In genomic region chr12:92558806-92559205, GRCh38 we compare ENCODE assay signal across 18 cellular contexts.
DNase-seq lines count a peak whose midpoint lies in the region; ATAC-seq lines count a peak whose summit lies in the region.
"Had no signal": no experiment of that assay in that cellular context is flagged by ENCODE, and none has a peak within 500 bp of the region (broad histone marks: within the 10 kb centered on the region; RNA-seq: fewer than 3 reads in every experiment).

No MANE protein-coding gene starts in this region.

- no peak overlapping the region for H3K4me3 Mint-ChIP-seq in activated CD4-positive, alpha-beta T cell treated with anti-CD3 and anti-CD28 coated beads, Interleukin-2, amount 10 ng/mL, durations not matched to agents 7 days and 5 days
- H3K4me3 Mint-ChIP-seq in activated T-helper 1 cell treated with anti-CD3 and anti-CD28 coated beads, Interleukin-12 subunit alpha, Interleukin-12 subunit beta, Interleukin-2, Interleukin-4 antibody, amounts not matched to agents 30 ng/mL and 10 ng/mL and 1 ng/mL, durations not matched to agents 14 hours and 24 hours and 36 hours = peak overlapping the region; percentile 52
- H3K4me3 Mint-ChIP-seq: activated naive CD4-positive, alpha-beta T cell treated with anti-CD3 and anti-CD28 coated beads, Interleukin-2, amount 10 ng/mL, durations not matched to agents 7 days and 5 days had no signal

- no peak overlapping the region for H3K4me2 ChIP-seq in mesenchymal stem cell (ENCODE audit: low read length, poor library complexity, severe bottlenecking)

- peaks cover 19% of the 10 kb centered on the region for H3K36me3 Mint-ChIP-seq in activated CD4-positive, alpha-beta T cell treated with anti-CD3 and anti-CD28 coated beads, Interleukin-2, amount 10 ng/mL, durations not matched to agents 7 days and 5 days (ENCODE audit: low read depth)
- H3K36me3 Mint-ChIP-seq in activated T-helper 1 cell treated with anti-CD3 and anti-CD28 coated beads, Interleukin-12 subunit alpha, Interleukin-12 subunit beta, Interleukin-2, Interleukin-4 antibody, amounts not matched to agents 30 ng/mL and 10 ng/mL and 1 ng/mL, durations not matched to agents 14 hours and 24 hours and 36 hours (ENCODE audit: low read depth) = peaks cover 22% of the 10 kb centered on the region
- H3K36me3 Mint-ChIP-seq: naive B cell had no signal

- H3K27me3 ChIP-seq in mesenchymal stem cell (ENCODE audit: control insufficient read depth in 1 of 2, insufficient read depth in 1 of 2, low read length in 2 of 2) = no peaks in the 10 kb centered on the region
- H3K27me3 ChIP-seq: colonic mucosa, sigmoid colon, SJCRH30, transverse colon had no signal

- WGBS in mesenchymal stem cell = 75% methylated on average over 1 of the region's 2 CpGs

- no peak overlapping the region for H4K91ac ChIP-seq in mesenchymal stem cell (ENCODE audit: low read length)

- H2BK12ac ChIP-seq in mesenchymal stem cell (ENCODE audit: low read length in 2 of 2) = no peak overlapping the region

- H3K79me1 ChIP-seq in mesenchymal stem cell (replicated peaks; ENCODE audit: low read length, poor library complexity, severe bottlenecking) = no peaks in the 10 kb centered on the region

- H3K23ac ChIP-seq in mesenchymal stem cell (ENCODE audit: low read length in 2 of 2) = no peak overlapping the region

- H3K9me3 Mint-ChIP-seq in activated CD4-positive, alpha-beta T cell treated with anti-CD3 and anti-CD28 coated beads, Interleukin-2, amount 10 ng/mL, durations not matched to agents 7 days and 5 days = peaks cover 26% of the 10 kb centered on the region
- H3K9me3 Mint-ChIP-seq in activated T-helper 1 cell treated with anti-CD3 and anti-CD28 coated beads, Interleukin-12 subunit alpha, Interleukin-12 subunit beta, Interleukin-2, Interleukin-4 antibody, amounts not matched to agents 30 ng/mL and 10 ng/mL and 1 ng/mL, durations not matched to agents 14 hours and 24 hours and 36 hours = peaks cover 25% of the 10 kb centered on the region

- intact Hi-C loops in activated T-helper 1 cell treated with anti-CD3 and anti-CD28 coated beads, Interleukin-12 subunit alpha, Interleukin-12 subunit beta, Interleukin-2, Interleukin-4 antibody, amounts not matched to agents 30 ng/mL and 10 ng/mL and 1 ng/mL, durations not matched to agents 14 hours and 24 hours and 36 hours (cut with micrococcal nuclease) = loop anchor here (5.0 kb wide), 2 partner anchors 347 to 682 kb away; no protein-coding TSS in a partner anchor

- H2AK5ac ChIP-seq in mesenchymal stem cell (ENCODE audit: low read length, severe bottlenecking) = no peak overlapping the region

- no peaks in the 10 kb centered on the region for H3K36me3 ChIP-seq in mesenchymal stem cell (ENCODE audit: control insufficient read depth in 1 of 2, insufficient read depth in 2 of 2, low read depth in 1 of 2, low read length in 2 of 2)
- H3K36me3 ChIP-seq: colonic mucosa, sigmoid colon, SJCRH30, transverse colon, WERI-Rb-1 had no signal

- no peaks in the 10 kb centered on the region for H3K9me3 ChIP-seq in mesenchymal stem cell (ENCODE audit: control insufficient read depth, low read length)
- H3K9me3 ChIP-seq: colonic mucosa, sigmoid colon, SJCRH30, transverse colon had no signal

- no peak overlapping the region for H3K27ac ChIP-seq in mesenchymal stem cell (ENCODE audit: low read length, poor library complexity, severe bottlenecking)
- H3K27ac ChIP-seq: colonic mucosa, HL-60, SJCRH30, transverse colon, WERI-Rb-1 had no signal

- H3K4me1 Mint-ChIP-seq in activated CD4-positive, alpha-beta T cell treated with anti-CD3 and anti-CD28 coated beads, Interleukin-2, amount 10 ng/mL, durations not matched to agents 7 days and 5 days = peaks cover 39% of the 10 kb centered on the region
- H3K4me1 Mint-ChIP-seq in activated T-helper 1 cell treated with anti-CD3 and anti-CD28 coated beads, Interleukin-12 subunit alpha, Interleukin-12 subunit beta, Interleukin-2, Interleukin-4 antibody, amounts not matched to agents 30 ng/mL and 10 ng/mL and 1 ng/mL, durations not matched to agents 14 hours and 24 hours and 36 hours (ENCODE audit: low read depth) = peaks cover 68% of the 10 kb centered on the region

- peak; percentile 26 for ATAC-seq in GM21717 (IDR thresholded peaks at IDR 0.05; ENCODE audit: unreplicated experiment)
- no peak for ATAC-seq in HG02870 (IDR thresholded peaks at IDR 0.05; ENCODE audit: unreplicated experiment)
- no peak for ATAC-seq in HG03025 (IDR thresholded peaks at IDR 0.05; ENCODE audit: low FRiP score, unreplicated experiment)
- no peak for ATAC-seq in GM21576 (IDR thresholded peaks at IDR 0.05; ENCODE audit: unreplicated experiment)

- H3K4ac ChIP-seq in mesenchymal stem cell (ENCODE audit: low read depth in 1 of 2, low read length in 2 of 2) = no peak overlapping the region

- H3K27ac Mint-ChIP-seq in activated CD4-positive, alpha-beta T cell treated with anti-CD3 and anti-CD28 coated beads, Interleukin-2, amount 10 ng/mL, durations not matched to agents 7 days and 5 days = peak overlapping the region; percentile 73
- peak overlapping the region; percentile 66 for H3K27ac Mint-ChIP-seq in activated T-helper 1 cell treated with anti-CD3 and anti-CD28 coated beads, Interleukin-12 subunit alpha, Interleukin-12 subunit beta, Interleukin-2, Interleukin-4 antibody, amounts not matched to agents 30 ng/mL and 10 ng/mL and 1 ng/mL, durations not matched to agents 14 hours and 24 hours and 36 hours
- H3K27ac Mint-ChIP-seq: activated naive CD4-positive, alpha-beta T cell treated with anti-CD3 and anti-CD28 coated beads, Interleukin-2, amount 10 ng/mL, durations not matched to agents 7 days and 5 days had no signal

- CTCF ChIA-PET in activated CD4-positive, alpha-beta T cell treated with anti-CD3 and anti-CD28 coated beads, Interleukin-2, amount 10 ng/mL, durations not matched to agents 7 days and 5 days (lab: Charles Lee) = no interaction called here

- H3K9ac ChIP-seq in mesenchymal stem cell (ENCODE audit: low read length) = no peak overlapping the region

- no peak overlapping the region for H3K18ac ChIP-seq in mesenchymal stem cell (ENCODE audit: low read depth in 1 of 2, low read length in 2 of 2)

- no peak overlapping the region for H2BK5ac ChIP-seq in mesenchymal stem cell (ENCODE audit: low read depth, low read length, poor library complexity, severe bottlenecking)

- DNase-seq in activated CD4-positive, alpha-beta T cell treated with anti-CD3 and anti-CD28 coated beads, Interleukin-2, amount 10 ng/mL, durations not matched to agents 7 days and 5 days = no peak
- DNase-seq in activated CD4-positive, alpha-beta T cell treated with anti-CD3 and anti-CD28 coated beads for 4 hours = no peak
- no peak for DNase-seq in activated T-helper 1 cell treated with anti-CD3 and anti-CD28 coated beads, Interleukin-12 subunit alpha, Interleukin-12 subunit beta, Interleukin-2, Interleukin-4 antibody, amounts not matched to agents 30 ng/mL and 10 ng/mL and 1 ng/mL, durations not matched to agents 14 hours and 24 hours and 36 hours (ENCODE audit: low spot score)
- peak; percentile 26 for DNase-seq in mesenchymal stem cell
- DNase-seq: activated naive CD4-positive, alpha-beta T cell treated with anti-CD3 and anti-CD28 coated beads, Interleukin-2, amount 10 ng/mL, durations not matched to agents 7 days and 5 days; colonic mucosa; DND-41; islet precursor cell; naive B cell; sigmoid colon; SJCRH30; transverse colon; WERI-Rb-1 had no signal

- H3K4me3 ChIP-seq in mesenchymal stem cell (ENCODE audit: insufficient read depth in 1 of 2, low read depth in 1 of 2, low read length in 2 of 2) = no peak overlapping the region
- H3K4me3 ChIP-seq: colonic mucosa, sigmoid colon, SJCRH30, transverse colon had no signal

- no peaks in the 10 kb centered on the region for H3K4me1 ChIP-seq in mesenchymal stem cell (ENCODE audit: control insufficient read depth, insufficient read depth, low read depth, low read length)
- H3K4me1 ChIP-seq: colonic mucosa, SJCRH30 had no signal

- H2BK15ac ChIP-seq in mesenchymal stem cell (ENCODE audit: low read depth, poor library complexity, severe bottlenecking) = no peak overlapping the region

- POLR2A ChIA-PET in activated CD4-positive, alpha-beta T cell treated with anti-CD3 and anti-CD28 coated beads, Interleukin-2, amount 10 ng/mL, durations not matched to agents 7 days and 5 days (lab: Charles Lee) = no interaction called here

- H3K27me3 Mint-ChIP-seq in activated CD4-positive, alpha-beta T cell treated with anti-CD3 and anti-CD28 coated beads, Interleukin-2, amount 10 ng/mL, durations not matched to agents 7 days and 5 days = no peaks in the 10 kb centered on the region
- H3K27me3 Mint-ChIP-seq in activated T-helper 1 cell treated with anti-CD3 and anti-CD28 coated beads, Interleukin-12 subunit alpha, Interleukin-12 subunit beta, Interleukin-2, Interleukin-4 antibody, amounts not matched to agents 30 ng/mL and 10 ng/mL and 1 ng/mL, durations not matched to agents 14 hours and 24 hours and 36 hours (ENCODE audit: insufficient read depth) = no peaks in the 10 kb centered on the region
- H3K27me3 Mint-ChIP-seq: activated naive CD4-positive, alpha-beta T cell treated with anti-CD3 and anti-CD28 coated beads, Interleukin-2, amount 10 ng/mL, durations not matched to agents 7 days and 5 days; naive B cell had no signal

- H3K14ac ChIP-seq in mesenchymal stem cell (ENCODE audit: low read length in 2 of 2) = no peak overlapping the region

- H2AFZ ChIP-seq in mesenchymal stem cell (ENCODE audit: low read depth, low read length) = no peak overlapping the region

- H4K8ac ChIP-seq in mesenchymal stem cell (ENCODE audit: low read length) = no peak overlapping the region

- H2BK120ac ChIP-seq in mesenchymal stem cell (ENCODE audit: low read depth, low read length) = no peak overlapping the region
